8 cellular contexts compared by ENCODE assay signal in the genomic region with DNA sequence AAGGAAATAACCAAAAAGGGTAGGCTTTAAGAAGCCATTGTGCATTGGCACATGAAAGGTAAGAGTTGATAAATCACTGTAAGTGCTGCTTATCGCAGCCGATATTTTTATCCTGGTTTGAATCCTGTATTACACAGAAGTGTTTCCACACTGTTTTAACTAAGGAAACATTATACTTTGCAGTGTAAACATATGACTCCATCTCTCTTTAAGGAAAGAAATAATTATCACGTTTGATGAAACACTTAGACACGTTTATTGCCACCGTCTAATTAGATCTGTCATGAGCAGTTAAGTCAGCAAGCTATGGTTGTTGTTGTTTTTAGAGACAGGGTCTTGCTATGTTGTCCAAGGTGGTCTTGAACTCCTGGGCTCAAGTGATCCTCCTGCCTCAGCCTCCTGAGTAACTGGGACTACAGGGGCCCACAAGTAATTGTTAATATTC.
DNase-seq lines count a peak whose midpoint lies in the region; ATAC-seq and TF ChIP-seq lines count a peak whose summit lies in the region.

No MANE protein-coding gene starts in this region.

- H3K27ac Mint-ChIP-seq in activated naive CD4-positive, alpha-beta T cell treated with anti-CD3 and anti-CD28 coated beads, Interleukin-2, amount 50 U/mL, for 72 hours = peak overlapping the region; percentile 85 to 97
- peak overlapping the region; percentile 93 to 98 (median 95) for H3K27ac Mint-ChIP-seq in naive thymus-derived CD8-positive, alpha-beta T cell

- DNase-seq in HL-60 (ENCODE audit: low read depth in 1 of 2, low spot score in 1 of 2) (no peak), left colon (no peak), NCI-H524 treated with DMSO at 0.1 percent for 48 hours (lab: John Stamatoyannopoulos, UW) (no peak), NOMO-1 (lab: John Stamatoyannopoulos, UW; ENCODE audit: unreplicated experiment in 2 of 2) (no peak)
- no peak for DNase-seq in activated naive CD4-positive, alpha-beta T cell treated with anti-CD3 and anti-CD28 coated beads, Interleukin-2, amount 50 U/mL, for 72 hours (ENCODE audit: low spot score in 2 of 2)
- no peak for DNase-seq in naive thymus-derived CD8-positive, alpha-beta T cell

- peak overlapping the region; percentile 96 to 100 (median 100) for H3K4me3 Mint-ChIP-seq in naive thymus-derived CD8-positive, alpha-beta T cell

- peak overlapping the region; percentile 60 for H3K4me3 ChIP-seq in HL-60 (replicated peaks; ENCODE audit: insufficient read depth, low read length)

- peaks cover 44 to 76% (median 73%) of the 10 kb centered on the region in 4 donors for H3K4me1 Mint-ChIP-seq in naive thymus-derived CD8-positive, alpha-beta T cell

- H3K36me3 Mint-ChIP-seq in activated naive CD4-positive, alpha-beta T cell treated with anti-CD3 and anti-CD28 coated beads, Interleukin-2, amount 50 U/mL, for 72 hours = peaks cover 34 to 51% of the 10 kb centered on the region in 2 donors
- peaks cover 0 to 10% (median 2%) of the 10 kb centered on the region in 3 donors for H3K36me3 Mint-ChIP-seq in naive thymus-derived CD8-positive, alpha-beta T cell

- no peaks in the 10 kb centered on the region for H3K27me3 ChIP-seq in HL-60 (ENCODE audit: insufficient read depth, poor library complexity, severe bottlenecking)

- no peak for TF ChIP-seq CTCF in C4-2B (conservative IDR thresholded peaks at IDR 0.05)
- no peak for TF ChIP-seq CTCF in HL-60 (IDR thresholded peaks at IDR 0.05; ENCODE audit: insufficient read depth, low read length)

- POLR2A ChIA-PET in naive thymus-derived CD8-positive, alpha-beta T cell (lab: Charles Lee) = interaction anchor here (0.6 to 4.1 kb wide), 18 partner anchors 8 to 199 kb away, joined by 3 to 42 read pairs (median 5); a partner anchor contains a TSS

- H3K27ac ChIP-seq in C4-2B (peak overlapping the region; percentile 59; the same call in 1 of the 2 replicates), HL-60 (replicated peaks) (peak overlapping the region; percentile 98)

- H3K9me3 Mint-ChIP-seq in activated naive CD4-positive, alpha-beta T cell treated with anti-CD3 and anti-CD28 coated beads, Interleukin-2, amount 50 U/mL, for 72 hours = peaks cover 0 to 5% of the 10 kb centered on the region in 2 donors
- no peaks in the 10 kb centered on the region for H3K9me3 Mint-ChIP-seq in naive thymus-derived CD8-positive, alpha-beta T cell

- intact Hi-C loops in left colon (cut with DNase I, micrococcal nuclease) = no loop called here

- no peaks in the 10 kb centered on the region for H3K27me3 Mint-ChIP-seq in naive thymus-derived CD8-positive, alpha-beta T cell

- ATAC-seq in activated naive CD4-positive, alpha-beta T cell treated with anti-CD3 and anti-CD28 coated beads, Interleukin-2, amount 50 U/mL, for 72 hours = no peak
- no peak for ATAC-seq in naive thymus-derived CD8-positive, alpha-beta T cell
- ATAC-seq in left colon = no peak
- ATAC-seq in GM18498 (IDR thresholded peaks at IDR 0.05; ENCODE audit: unreplicated experiment) = no peak
